In genomic region chr10:117931078-117931477, GRCh38 we compare ENCODE assay signal across 34 cellular contexts.
"Had no signal": no experiment of that assay in that cellular context is flagged by ENCODE, and none has a peak within 500 bp of the region (broad histone marks: within the 10 kb centered on the region; RNA-seq: fewer than 3 reads in every experiment).

No MANE protein-coding gene starts in this region.

- H3K4me3 ChIP-seq: MG63 had no signal

- H3K9me3 ChIP-seq: MG63 had no signal

- H3K36me3 ChIP-seq: MG63 had no signal

- DNase-seq: Karpas-422, Kasumi-1, MG63, MM.1S, MV-4-11, NCI-H1048, NCI-H1092, NCI-H1092 treated with DMSO at 0.1 percent for 48 hours, NCI-H1105, NCI-H1105 treated with DMSO at 0.1 percent for 48 hours, NCI-H1417, NCI-H1417 treated with DMSO at 0.1 percent for 48 hours, NCI-H1436, NCI-H1436 treated with DMSO at 0.1 percent for 48 hours, NCI-H146, NCI-H1694, NCI-H1694 treated with DMSO at 0.1 percent for 48 hours, NCI-H187, NCI-H187 treated with DMSO at 0.1 percent for 48 hours, NCI-H1930, NCI-H2029, NCI-H2029 treated with DMSO at 0.1 percent for 48 hours, NCI-H2081 treated with DMSO at 0.1 percent for 48 hours, NCI-H2107, NCI-H2171, NCI-H2171 treated with DMSO at 0.1 percent for 48 hours, NCI-H2227 treated with DMSO at 0.1 percent for 48 hours, NCI-H226, NCI-H345, NCI-H446, NCI-H446 treated with DMSO at 0.1 percent for 48 hours, NCI-H510A, NCI-H510A treated with DMSO at 0.1 percent for 48 hours, NCI-H524 had no signal
